In the genomic region with DNA sequence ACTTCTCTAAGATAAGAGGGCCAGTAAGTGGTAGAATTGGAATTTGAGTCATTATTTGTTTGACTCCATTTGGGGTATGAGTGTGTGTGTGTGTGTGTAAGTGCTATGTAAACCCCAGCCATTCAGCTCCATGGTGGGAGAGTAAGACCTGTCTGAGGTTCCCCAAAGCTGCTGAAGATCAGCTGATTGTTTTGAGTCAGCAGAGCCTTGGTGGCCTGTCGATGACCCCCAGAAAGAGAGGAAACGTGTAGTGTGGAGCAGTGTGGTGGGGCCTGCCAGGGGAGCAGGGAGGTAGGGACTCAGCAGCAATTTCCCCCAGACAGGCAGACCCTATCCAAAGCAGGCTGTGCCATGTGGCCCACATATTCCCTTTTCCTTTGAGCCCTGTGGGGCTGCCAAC, we compare ENCODE assay signal across 10 cellular contexts. TPM values are rescaled to one million over a fixed set of nuclear protein-coding genes. Genes with fewer than 3 reads are reported as not detected.
DNase-seq lines count a peak whose midpoint lies in the region; FAIRE-seq and TF ChIP-seq lines count a peak whose summit lies in the region.
"Had no signal": no experiment of that assay in that cellular context is flagged by ENCODE, and none has a peak within 500 bp of the region (broad histone marks: within the 10 kb centered on the region; RNA-seq: fewer than 3 reads in every experiment).

No MANE protein-coding gene starts in this region.

- H3K4me2 ChIP-seq in Loucy (ENCODE audit: low read depth, low read length, poor library complexity, severe bottlenecking), result peak overlapping the region; percentile 40

- H3F3A ChIP-seq in Loucy (ENCODE audit: low read depth), result no peaks in the 10 kb centered on the region

- peak overlapping the region; percentile 4 for H3K4me3 ChIP-seq in Loucy (ENCODE audit: low read length, poor library complexity, severe bottlenecking)
- no peak overlapping the region for H3K4me3 ChIP-seq in fibroblast of mammary gland (ENCODE audit: control insufficient read depth, low read depth, low read length)
- H3K4me3 ChIP-seq in sigmoid colon, result peak overlapping the region in 2 of 4 donors; percentile 19 to 29

- no peaks in the 10 kb centered on the region for H3K27me3 ChIP-seq in Loucy (ENCODE audit: insufficient read depth, low read length, poor library complexity, severe bottlenecking)
- no peaks in the 10 kb centered on the region for H3K27me3 ChIP-seq in sigmoid colon

- H3K9me3 ChIP-seq in Loucy (ENCODE audit: insufficient read depth, low read depth, low read length) (no peaks in the 10 kb centered on the region), sigmoid colon (no peaks in the 10 kb centered on the region)

- intact Hi-C loops in sigmoid colon (cut with DNase I), result no loop called here
- intact Hi-C loops in posterior vena cava (cut with DNase I), result no loop called here

- peak overlapping the region; percentile 91 to 97 (median 94) for H3K27ac ChIP-seq in sigmoid colon

- DNase-seq in GM12891 (ENCODE audit: insufficient read length, low spot score) (peak; percentile 58), fibroblast of mammary gland (ENCODE audit: low read depth) (peak; percentile 77), sigmoid colon (no peak), NCI-H524 (lab: John Stamatoyannopoulos, UW) (no peak), posterior vena cava (ENCODE audit: low spot score) (no peak), COLO668 (lab: John Stamatoyannopoulos, UW; ENCODE audit: unreplicated experiment) (no peak)
- DNase-seq in stimulated activated CD8-positive, alpha-beta memory T cell treated with anti-CD3 and anti-CD28 coated beads, Interleukin-4, amount 100 ng/mL, for 48 hours, result no peak
- DNase-seq: activated T-cell treated with anti-CD3 and anti-CD28 coated beads, Interleukin-2, amount 50 U/mL, for 1 hour; NCI-H1930 had no signal

- TF ChIP-seq CTCF in Loucy (conservative IDR thresholded peaks at IDR 0.05; ENCODE audit: low read length) (no peak), fibroblast of mammary gland (conservative IDR thresholded peaks at IDR 0.05; ENCODE audit: control insufficient read depth, insufficient read depth, low read depth, low read length) (no peak), sigmoid colon (IDR thresholded peaks at IDR 0.05) (no peak)

- peaks cover 75% of the 10 kb centered on the region for H3K79me2 ChIP-seq in Loucy (ENCODE audit: insufficient read depth, low read length)

- peaks cover 37% of the 10 kb centered on the region for H4K20me1 ChIP-seq in Loucy (ENCODE audit: insufficient read depth, low read length, poor library complexity, severe bottlenecking)

- no peaks in the 10 kb centered on the region for H3K9me2 ChIP-seq in Loucy (replicated peaks; ENCODE audit: low read depth, low read length)

- H3K9ac ChIP-seq in Loucy (ENCODE audit: low read depth, low read length, poor library complexity, severe bottlenecking), result peak overlapping the region; percentile 34

- FAIRE-seq in GM12891 (lab: Jason Lieb, UNC), result no peak

- no peak for TF ChIP-seq EP300 in sigmoid colon (IDR thresholded peaks at IDR 0.05)

- H3K36me3 ChIP-seq in Loucy (ENCODE audit: insufficient read depth, low read length) (peaks cover 18% of the 10 kb centered on the region; the same call in 1 of the 2 replicates), sigmoid colon (peaks cover 16 to 28% (median 21%) of the 10 kb centered on the region in 4 donors)

- no peak for TF ChIP-seq POLR2A in GM12891 (IDR thresholded peaks at IDR 0.05; ENCODE audit: low read depth, low read length)
- TF ChIP-seq POLR2A in sigmoid colon (IDR thresholded peaks at IDR 0.05), result no peak

- no peak overlapping the region for H2AFZ ChIP-seq in Loucy (ENCODE audit: low read length)

- H3K4me1 ChIP-seq in Loucy (ENCODE audit: insufficient read depth, low read length, poor library complexity, severe bottlenecking) (peaks cover 31% of the 10 kb centered on the region), sigmoid colon (peaks cover 0 to 78% (median 68%) of the 10 kb centered on the region in 4 donors)

- WGBS in sigmoid colon, 2 donors, result 38 to 68% methylated on average over 2 of the region's 2 CpGs

TF ChIP-seq in GM12891, 5 proteins besides CTCF, POLR2A, EP300 and RAD21:
- no peak for TF ChIP-seq POU2F2 (IDR thresholded peaks at IDR 0.05; ENCODE audit: low read depth, low read length)
- no peak for TF ChIP-seq TAF1 (IDR thresholded peaks at IDR 0.05; ENCODE audit: low read depth, low read length)
- no peak for TF ChIP-seq PAX5 (IDR thresholded peaks at IDR 0.05; ENCODE audit: insufficient read depth, low read length, severe bottlenecking)
- TF ChIP-seq SPI1 (IDR thresholded peaks at IDR 0.05; ENCODE audit: low read depth, low read length), result peak; percentile 61

RNA-seq across cellular contexts. Expression of gene DVL3, which starts 5.3 kb away (rescaled TPM):
- polyA plus RNA-seq in GM12891 (2012; ENCODE audit: low read depth, missing spikeins), result 21.4 TPM
- 10 to 100 TPM; 38.5 to 71.2 (median 53.9) TPM for total RNA-seq in sigmoid colon
- 10 to 100 TPM; 15.0 to 40.8 (median 26.4) TPM for polyA plus RNA-seq in sigmoid colon
- total RNA-seq in posterior vena cava, result 10 to 100 TPM; 67.3 to 70.7 TPM

RNA-seq across cellular contexts. Expression of gene AP2M1, which starts 14.2 kb away (rescaled TPM):
- 183 TPM for polyA plus RNA-seq in GM12891 (2012; ENCODE audit: low read depth, missing spikeins)
- total RNA-seq in sigmoid colon (100 to 1,000 TPM; 203 to 239 (median 225) TPM), posterior vena cava (100 to 1,000 TPM; 324 to 365 TPM)
- 100 to 1,000 TPM; 226 to 240 (median 237) TPM for polyA plus RNA-seq in sigmoid colon

RNA-seq across cellular contexts. Expression of gene EIF2B5, which starts 25.3 kb away (rescaled TPM):
- 33.8 TPM for polyA plus RNA-seq in GM12891 (2012; ENCODE audit: low read depth, missing spikeins)
- total RNA-seq in sigmoid colon (10 to 100 TPM; 26.0 to 43.5 (median 31.3) TPM), posterior vena cava (10 to 100 TPM; 23.3 to 26.4 TPM)
- 10 to 100 TPM; 31.8 to 48.1 (median 35.4) TPM for polyA plus RNA-seq in sigmoid colon

RNA-seq across cellular contexts. Expression of gene ABCF3, which starts 25.5 kb away (rescaled TPM):
- polyA plus RNA-seq in GM12891 (2012; ENCODE audit: low read depth, missing spikeins), result 29.8 TPM
- total RNA-seq in sigmoid colon (10 to 100 TPM; 32.4 to 51.3 (median 39.2) TPM), posterior vena cava (10 to 100 TPM; 38.9 to 48.8 TPM)
- 10 to 100 TPM; 36.5 to 48.9 (median 45.6) TPM for polyA plus RNA-seq in sigmoid colon

Comparison
In these comparisons a context has a peak if more than half of its experiments do, and no peak if none do; other contexts are left out.
1. DNase-seq: peak in GM12891 (single experiment) and fibroblast of mammary gland (single experiment); none in sigmoid colon (single experiment), stimulated activated CD8-positive, alpha-beta memory T cell treated with anti-CD3 and anti-CD28 coated beads, Interleukin-4, amount 100 ng/mL, for 48 hours (single experiment), NCI-H524 (0 of 2), posterior vena cava (single experiment) and COLO668 (single experiment).